1 cellular context compared by ENCODE assay signal in the genomic region with DNA sequence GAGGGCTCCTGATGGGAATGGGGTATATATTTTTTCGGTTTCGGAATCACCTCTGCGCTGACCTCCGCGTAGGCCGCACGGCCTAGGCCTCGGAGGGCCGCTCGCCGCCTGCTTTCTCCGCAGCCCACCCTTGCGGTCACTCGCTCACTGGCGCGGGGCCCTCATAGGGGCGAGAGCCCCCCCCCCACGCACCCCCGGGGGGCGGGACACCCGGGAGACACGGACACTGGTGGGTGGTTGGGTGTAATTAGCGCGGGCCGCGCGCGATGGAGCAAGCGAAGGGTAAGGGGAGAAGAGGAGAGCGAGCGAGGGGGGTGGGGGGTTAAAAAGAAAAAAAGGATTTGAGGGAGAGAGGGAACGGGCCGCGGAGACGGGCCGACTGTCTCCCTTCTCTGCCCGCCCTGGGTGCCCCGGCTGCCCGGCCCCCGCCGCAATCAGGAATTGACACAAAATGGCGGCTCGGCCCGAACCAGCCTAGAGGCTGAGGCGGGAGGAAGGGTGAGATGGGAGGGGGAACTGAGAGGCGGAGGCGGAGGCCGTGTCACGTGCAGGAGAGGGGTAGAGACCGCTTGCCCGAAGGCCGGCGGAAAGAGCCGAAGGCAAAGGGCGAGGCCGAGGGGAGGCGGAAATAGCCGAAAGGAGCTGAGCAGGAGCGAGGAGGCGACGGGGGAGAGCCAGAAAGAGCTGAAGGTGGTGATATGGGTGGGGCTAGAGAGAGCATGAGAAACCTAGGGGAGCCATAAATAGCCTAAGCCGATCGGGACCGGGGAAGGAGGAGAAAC.
TF ChIP-seq lines count a peak whose summit lies in the region.

No MANE protein-coding gene starts in this region.

TF ChIP-seq in liver, 16 proteins besides CTCF, POLR2A, EP300 and RAD21 (continued from another document):
- peak; percentile 99 for TF ChIP-seq YY1 (IDR thresholded peaks at IDR 0.05)
- TF ChIP-seq, protein P1, sequence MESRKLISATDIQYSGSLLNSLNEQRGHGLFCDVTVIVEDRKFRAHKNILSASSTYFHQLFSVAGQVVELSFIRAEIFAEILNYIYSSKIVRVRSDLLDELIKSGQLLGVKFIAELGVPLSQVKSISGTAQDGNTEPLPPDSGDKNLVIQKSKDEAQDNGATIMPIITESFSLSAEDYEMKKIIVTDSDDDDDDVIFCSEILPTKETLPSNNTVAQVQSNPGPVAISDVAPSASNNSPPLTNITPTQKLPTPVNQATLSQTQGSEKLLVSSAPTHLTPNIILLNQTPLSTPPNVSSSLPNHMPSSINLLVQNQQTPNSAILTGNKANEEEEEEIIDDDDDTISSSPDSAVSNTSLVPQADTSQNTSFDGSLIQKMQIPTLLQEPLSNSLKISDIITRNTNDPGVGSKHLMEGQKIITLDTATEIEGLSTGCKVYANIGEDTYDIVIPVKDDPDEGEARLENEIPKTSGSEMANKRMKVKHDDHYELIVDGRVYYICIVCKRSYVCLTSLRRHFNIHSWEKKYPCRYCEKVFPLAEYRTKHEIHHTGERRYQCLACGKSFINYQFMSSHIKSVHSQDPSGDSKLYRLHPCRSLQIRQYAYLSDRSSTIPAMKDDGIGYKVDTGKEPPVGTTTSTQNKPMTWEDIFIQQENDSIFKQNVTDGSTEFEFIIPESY (IDR thresholded peaks at IDR 0.05), result peak; percentile 85
- TF ChIP-seq, protein P2, sequence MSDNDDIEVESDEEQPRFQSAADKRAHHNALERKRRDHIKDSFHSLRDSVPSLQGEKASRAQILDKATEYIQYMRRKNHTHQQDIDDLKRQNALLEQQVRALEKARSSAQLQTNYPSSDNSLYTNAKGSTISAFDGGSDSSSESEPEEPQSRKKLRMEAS (IDR thresholded peaks at IDR 0.05), result peak; percentile 58
- peak; percentile 25 for TF ChIP-seq NR2F2 (IDR thresholded peaks at IDR 0.05)
- TF ChIP-seq EGR1 (IDR thresholded peaks at IDR 0.05; ENCODE audit: low read depth in 2 of 2), result peak; percentile 70 to 87
- no peak for TF ChIP-seq TAF1 (conservative IDR thresholded peaks at IDR 0.05)
- peak in 1 of 2 donors; percentile 24 for TF ChIP-seq HNF4A (conservative IDR thresholded peaks at IDR 0.05)
- no peak for TF ChIP-seq JUND (IDR thresholded peaks at IDR 0.05)
